ENCODE assay signal across 8 cellular contexts in genomic region chr9:129174102-129174723, GRCh38. TPM values are rescaled to one million over a fixed set of nuclear protein-coding genes. Genes with fewer than 3 reads are reported as not detected.
DNase-seq lines count a peak whose midpoint lies in the region; ATAC-seq and TF ChIP-seq lines count a peak whose summit lies in the region.

No MANE protein-coding gene starts in this region.

- no peaks in the 10 kb centered on the region for H3K27me3 ChIP-seq in vagina

- intact Hi-C loops in vagina (cut with DNase I): loop anchor here (2.0 to 10.0 kb wide), 2 partner anchors 81 to 437 kb away; no protein-coding TSS in a partner anchor

- no peak for ATAC-seq in GM21447 (IDR thresholded peaks at IDR 0.05; ENCODE audit: unreplicated experiment)

- peak overlapping the region; percentile 99 for H3K27ac ChIP-seq in vagina

- peak in 1 of 2 donors; percentile 44 for TF ChIP-seq POLR2A in vagina (IDR thresholded peaks at IDR 0.05)

- no peaks in the 10 kb centered on the region for H3K9me3 ChIP-seq in vagina

- peak overlapping the region; percentile 84 for H3K4me3 ChIP-seq in GM12865 (ENCODE audit: low read depth, low read length)
- H3K4me3 ChIP-seq in vagina: peak overlapping the region; percentile 77 to 99

- DNase-seq in GM12865 (ENCODE audit: low read depth) (peak; percentile 84), NCI-H187 treated with DMSO at 0.1 percent for 48 hours (lab: John Stamatoyannopoulos, UW) (peak; percentile 15), T1000 (lab: John Stamatoyannopoulos, UW) (peak; percentile 77), astrocyte of the hippocampus (ENCODE audit: low read depth, low spot score) (peak; percentile 96), hippocampal formation (lab: John Stamatoyannopoulos, UW) (peak; percentile 78 to 85), renal cortical epithelial cell (ENCODE audit: low read depth) (peak; percentile 82), vagina (ENCODE audit: extremely low spot score in 2 of 2) (no peak)

- TF ChIP-seq CTCF in GM12865 (IDR thresholded peaks at IDR 0.05; ENCODE audit: insufficient read depth, low read depth, low read length, missing control alignments) (peak; percentile 99), vagina (IDR thresholded peaks at IDR 0.05) (peak; percentile 81 to 98 (median 98))

- H3K4me1 ChIP-seq in vagina: peaks cover 34% of the 10 kb centered on the region

- no peaks in the 10 kb centered on the region for H3K36me3 ChIP-seq in vagina

RNA-seq across cellular contexts. Expression of gene IER5L, which starts 3.8 kb away (rescaled TPM):
- total RNA-seq in renal cortical epithelial cell (17.4 and 40.6 TPM in 2 replicates), vagina (34.4 TPM)

Comparison
In these comparisons a context has a peak if more than half of its experiments do, and no peak if none do; other contexts are left out.
1. DNase-seq: peak in GM12865 (single experiment), NCI-H187 treated with DMSO at 0.1 percent for 48 hours (single experiment), T1000 (single experiment), astrocyte of the hippocampus (single experiment), hippocampal formation (2 of 2) and renal cortical epithelial cell (single experiment); none in vagina (0 of 2).